Comparison of ENCODE assay signal across 17 cellular contexts in the genomic region with DNA sequence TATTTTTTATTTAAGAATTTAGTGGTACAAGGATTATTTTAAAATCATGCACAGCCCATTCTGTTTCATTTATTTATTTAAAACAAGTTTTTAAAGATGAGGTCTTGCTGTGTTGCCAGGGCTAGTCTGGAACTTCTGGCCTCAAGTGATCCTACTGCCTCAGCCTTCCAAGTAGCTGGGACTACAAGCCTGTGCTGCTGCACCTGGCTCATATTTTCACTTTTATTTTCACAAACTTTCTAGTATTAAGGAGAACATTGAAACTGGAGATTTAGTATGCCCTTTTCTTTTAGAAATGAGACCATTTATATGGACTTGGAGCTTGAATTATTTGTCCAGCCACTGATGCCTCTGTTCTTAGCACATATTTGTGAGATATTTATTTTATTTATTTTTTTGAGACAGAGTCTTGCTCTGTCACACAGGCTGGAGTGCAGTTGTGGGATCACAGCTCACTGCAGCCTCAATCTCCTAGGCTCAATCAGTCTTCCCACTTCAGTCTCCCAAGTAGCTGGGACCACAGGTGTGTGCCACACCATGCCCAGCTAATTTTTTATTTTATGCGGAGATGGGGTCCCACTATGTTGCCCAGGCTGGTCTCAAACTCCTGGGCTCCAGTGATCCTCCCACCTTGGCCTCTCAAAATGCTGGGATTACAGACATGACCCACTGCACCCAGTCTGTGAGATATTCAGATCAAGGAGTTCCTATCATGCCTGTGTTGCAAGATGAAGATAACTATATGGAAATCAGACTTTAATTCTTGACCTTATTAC. TPM values are rescaled to one million over a fixed set of nuclear protein-coding genes. Genes with fewer than 3 reads are reported as not detected.
DNase-seq lines count a peak whose midpoint lies in the region; TF ChIP-seq lines count a peak whose summit lies in the region.
"Had no signal": no experiment of that assay in that cellular context is flagged by ENCODE, and none has a peak within 500 bp of the region (broad histone marks: within the 10 kb centered on the region; RNA-seq: fewer than 3 reads in every experiment).

No MANE protein-coding gene starts in this region.

- POLR2A ChIA-PET in activated CD4-positive, alpha-beta T cell treated with anti-CD3 and anti-CD28 coated beads, Interleukin-2, amount 10 ng/mL, durations not matched to agents 7 days and 5 days (lab: Charles Lee): no interaction called here
- POLR2A ChIA-PET in HEK293 (lab: Yijun Ruan, JAX): no interaction called here

- TF ChIP-seq CTCF in HEK293 (tag by site-specific recombination; IDR thresholded peaks at IDR 0.05) (no peak), progenitor cell of endocrine pancreas (IDR thresholded peaks at IDR 0.05; ENCODE audit: unreplicated experiment) (no peak)

- peaks cover 43% of the 10 kb centered on the region for H3K4me1 Mint-ChIP-seq in activated CD4-positive, alpha-beta T cell treated with anti-CD3 and anti-CD28 coated beads, Interleukin-2, amount 10 ng/mL, durations not matched to agents 24 days and 14 days
- H3K4me1 Mint-ChIP-seq in activated CD4-positive, alpha-beta T cell treated with anti-CD3 and anti-CD28 coated beads, Interleukin-2, amount 10 ng/mL, durations not matched to agents 7 days and 5 days: peaks cover 46% of the 10 kb centered on the region
- H3K4me1 Mint-ChIP-seq in activated T-helper 1 cell treated with anti-CD3 and anti-CD28 coated beads, Interleukin-12 subunit alpha, Interleukin-12 subunit beta, Interleukin-2, Interleukin-4 antibody, amounts not matched to agents 30 ng/mL and 10 ng/mL and 1 ng/mL, durations not matched to agents 14 hours and 24 hours and 36 hours (ENCODE audit: low read depth): peaks cover 62% of the 10 kb centered on the region
- peaks cover 36% of the 10 kb centered on the region for H3K4me1 Mint-ChIP-seq in progenitor cell of endocrine pancreas (ENCODE audit: low read depth)

- peak overlapping the region; percentile 32 for H3K27ac Mint-ChIP-seq in activated CD4-positive, alpha-beta T cell treated with anti-CD3 and anti-CD28 coated beads, Interleukin-2, amount 10 ng/mL, durations not matched to agents 24 days and 14 days
- H3K27ac Mint-ChIP-seq in activated CD4-positive, alpha-beta T cell treated with anti-CD3 and anti-CD28 coated beads, Interleukin-2, amount 10 ng/mL, durations not matched to agents 7 days and 5 days: no peak overlapping the region
- no peak overlapping the region for H3K27ac Mint-ChIP-seq in activated T-helper 1 cell treated with anti-CD3 and anti-CD28 coated beads, Interleukin-12 subunit alpha, Interleukin-12 subunit beta, Interleukin-2, Interleukin-4 antibody, amounts not matched to agents 30 ng/mL and 10 ng/mL and 1 ng/mL, durations not matched to agents 14 hours and 24 hours and 36 hours
- H3K27ac Mint-ChIP-seq in progenitor cell of endocrine pancreas: peak overlapping the region; percentile 26

- CTCF ChIA-PET in activated CD4-positive, alpha-beta T cell treated with anti-CD3 and anti-CD28 coated beads, Interleukin-2, amount 10 ng/mL, durations not matched to agents 7 days and 5 days (lab: Charles Lee): no interaction called here
- CTCF ChIA-PET in HEK293 (lab: Yijun Ruan, JAX): interaction anchor here (1.3 kb wide), 1 partner anchor 334 kb away, joined by 3 read pairs; no protein-coding TSS in a partner anchor

- no peaks in the 10 kb centered on the region for H3K27me3 Mint-ChIP-seq in activated CD4-positive, alpha-beta T cell treated with anti-CD3 and anti-CD28 coated beads, Interleukin-2, amount 10 ng/mL, durations not matched to agents 24 days and 14 days
- no peaks in the 10 kb centered on the region for H3K27me3 Mint-ChIP-seq in activated CD4-positive, alpha-beta T cell treated with anti-CD3 and anti-CD28 coated beads, Interleukin-2, amount 10 ng/mL, durations not matched to agents 7 days and 5 days
- no peaks in the 10 kb centered on the region for H3K27me3 Mint-ChIP-seq in activated T-helper 1 cell treated with anti-CD3 and anti-CD28 coated beads, Interleukin-12 subunit alpha, Interleukin-12 subunit beta, Interleukin-2, Interleukin-4 antibody, amounts not matched to agents 30 ng/mL and 10 ng/mL and 1 ng/mL, durations not matched to agents 14 hours and 24 hours and 36 hours (ENCODE audit: insufficient read depth)
- H3K27me3 Mint-ChIP-seq in progenitor cell of endocrine pancreas: no peaks in the 10 kb centered on the region

- H3K4me1 ChIP-seq in HEK293 (ENCODE audit: control insufficient read depth, insufficient read depth, low read length): peaks cover 21% of the 10 kb centered on the region

- no peak overlapping the region for H3K27ac ChIP-seq in HEK293 (ENCODE audit: extremely low read depth, low read depth, low read length)
- H3K27ac ChIP-seq: right lobe of liver, tibial artery had no signal

- H3K9me3 Mint-ChIP-seq in activated CD4-positive, alpha-beta T cell treated with anti-CD3 and anti-CD28 coated beads, Interleukin-2, amount 10 ng/mL, durations not matched to agents 24 days and 14 days: no peaks in the 10 kb centered on the region
- no peaks in the 10 kb centered on the region for H3K9me3 Mint-ChIP-seq in activated CD4-positive, alpha-beta T cell treated with anti-CD3 and anti-CD28 coated beads, Interleukin-2, amount 10 ng/mL, durations not matched to agents 7 days and 5 days
- no peaks in the 10 kb centered on the region for H3K9me3 Mint-ChIP-seq in activated T-helper 1 cell treated with anti-CD3 and anti-CD28 coated beads, Interleukin-12 subunit alpha, Interleukin-12 subunit beta, Interleukin-2, Interleukin-4 antibody, amounts not matched to agents 30 ng/mL and 10 ng/mL and 1 ng/mL, durations not matched to agents 14 hours and 24 hours and 36 hours
- H3K9me3 Mint-ChIP-seq in progenitor cell of endocrine pancreas (ENCODE audit: low read depth): no peaks in the 10 kb centered on the region
- H3K9me3 Mint-ChIP-seq: activated T-cell treated with anti-CD3 and anti-CD28 coated beads, Interleukin-2, amount 50 U/mL, for 4 hours had no signal

- DNase-seq in activated CD4-positive, alpha-beta T cell treated with anti-CD3 and anti-CD28 coated beads, Interleukin-2, amount 10 ng/mL, durations not matched to agents 24 days and 14 days: peak; percentile 55
- no peak for DNase-seq in activated CD4-positive, alpha-beta T cell treated with anti-CD3 and anti-CD28 coated beads, Interleukin-2, amount 10 ng/mL, durations not matched to agents 7 days and 5 days
- no peak for DNase-seq in activated T-helper 1 cell treated with anti-CD3 and anti-CD28 coated beads, Interleukin-12 subunit alpha, Interleukin-12 subunit beta, Interleukin-2, Interleukin-4 antibody, amounts not matched to agents 30 ng/mL and 10 ng/mL and 1 ng/mL, durations not matched to agents 14 hours and 24 hours and 36 hours (ENCODE audit: low spot score)
- DNase-seq in progenitor cell of endocrine pancreas (ENCODE audit: low spot score, unreplicated experiment) (no peak), kidney tubule cell (ENCODE audit: low spot score) (no peak), NCI-H2196 (lab: John Stamatoyannopoulos, UW; ENCODE audit: unreplicated experiment) (no peak), superior temporal gyrus (ENCODE audit: extremely low spot score) (no peak)
- DNase-seq: activated CD4-positive, alpha-beta T cell treated with anti-CD3 and anti-CD28 coated beads for 4 hours; activated T-cell treated with anti-CD3 and anti-CD28 coated beads, Interleukin-2, amount 50 U/mL, for 4 hours; adrenal gland; C1 segment of cervical spinal cord; DMS 273 treated with DMSO at 0.1 percent for 48 hours; NCI-H1694 treated with DMSO at 0.1 percent for 48 hours; NCI-H446; right lobe of liver; tibial artery had no signal

- H3K36me3 Mint-ChIP-seq in activated CD4-positive, alpha-beta T cell treated with anti-CD3 and anti-CD28 coated beads, Interleukin-2, amount 10 ng/mL, durations not matched to agents 24 days and 14 days (ENCODE audit: low read depth): peaks cover 9% of the 10 kb centered on the region
- peaks cover 9% of the 10 kb centered on the region for H3K36me3 Mint-ChIP-seq in activated CD4-positive, alpha-beta T cell treated with anti-CD3 and anti-CD28 coated beads, Interleukin-2, amount 10 ng/mL, durations not matched to agents 7 days and 5 days (ENCODE audit: low read depth)
- H3K36me3 Mint-ChIP-seq in activated T-helper 1 cell treated with anti-CD3 and anti-CD28 coated beads, Interleukin-12 subunit alpha, Interleukin-12 subunit beta, Interleukin-2, Interleukin-4 antibody, amounts not matched to agents 30 ng/mL and 10 ng/mL and 1 ng/mL, durations not matched to agents 14 hours and 24 hours and 36 hours (ENCODE audit: low read depth): peaks cover 14% of the 10 kb centered on the region
- H3K36me3 Mint-ChIP-seq in progenitor cell of endocrine pancreas (ENCODE audit: insufficient read depth): peaks cover 4% of the 10 kb centered on the region

- intact Hi-C loops in activated CD4-positive, alpha-beta T cell treated with anti-CD3 and anti-CD28 coated beads, Interleukin-2, amount 10 ng/mL, durations not matched to agents 24 days and 14 days (cut with micrococcal nuclease): loop anchor here (2.0 kb wide), 3 partner anchors 89 to 265 kb away; partner anchors contain the start of gene DTWD2
- intact Hi-C loops in activated T-helper 1 cell treated with anti-CD3 and anti-CD28 coated beads, Interleukin-12 subunit alpha, Interleukin-12 subunit beta, Interleukin-2, Interleukin-4 antibody, amounts not matched to agents 30 ng/mL and 10 ng/mL and 1 ng/mL, durations not matched to agents 14 hours and 24 hours and 36 hours (cut with micrococcal nuclease): loop anchor here (2.0 kb wide), 2 partner anchors 335 to 375 kb away; partner anchors contain the start of gene HSD17B4

- H3K9me3 ChIP-seq in HEK293 (ENCODE audit: control insufficient read depth, insufficient read depth, low read depth, low read length): no peaks in the 10 kb centered on the region
- H3K9me3 ChIP-seq: adrenal gland, right lobe of liver, tibial artery had no signal

- no peaks in the 10 kb centered on the region for H3K36me3 ChIP-seq in HEK293 (ENCODE audit: control insufficient read depth in 2 of 2, insufficient read depth in 1 of 2, low read length in 2 of 2)
- H3K36me3 ChIP-seq: adrenal gland, right lobe of liver, tibial artery had no signal

- no peak overlapping the region for H3K4me3 ChIP-seq in HEK293 (ENCODE audit: low read depth, low read length)
- H3K4me3 ChIP-seq: adrenal gland, right lobe of liver, tibial artery had no signal

- no peak overlapping the region for H3K4me3 Mint-ChIP-seq in activated CD4-positive, alpha-beta T cell treated with anti-CD3 and anti-CD28 coated beads, Interleukin-2, amount 10 ng/mL, durations not matched to agents 24 days and 14 days
- H3K4me3 Mint-ChIP-seq in activated CD4-positive, alpha-beta T cell treated with anti-CD3 and anti-CD28 coated beads, Interleukin-2, amount 10 ng/mL, durations not matched to agents 7 days and 5 days: no peak overlapping the region
- H3K4me3 Mint-ChIP-seq in activated T-helper 1 cell treated with anti-CD3 and anti-CD28 coated beads, Interleukin-12 subunit alpha, Interleukin-12 subunit beta, Interleukin-2, Interleukin-4 antibody, amounts not matched to agents 30 ng/mL and 10 ng/mL and 1 ng/mL, durations not matched to agents 14 hours and 24 hours and 36 hours: peak overlapping the region; percentile 17
- no peak overlapping the region for H3K4me3 Mint-ChIP-seq in progenitor cell of endocrine pancreas (ENCODE audit: low read depth)

RNA-seq across cellular contexts. Expression of gene DMXL1, which starts 7.4 kb away (rescaled TPM):
- total RNA-seq in activated CD4-positive, alpha-beta T cell treated with anti-CD3 and anti-CD28 coated beads, Interleukin-2, amount 10 ng/mL, durations not matched to agents 24 days and 14 days: 22.4 and 25.6 TPM in 2 replicates
- total RNA-seq in activated CD4-positive, alpha-beta T cell treated with anti-CD3 and anti-CD28 coated beads, Interleukin-2, amount 10 ng/mL, durations not matched to agents 7 days and 5 days: 10 to 100 TPM; 28.4 to 29.3 TPM
- total RNA-seq in activated T-helper 1 cell treated with anti-CD3 and anti-CD28 coated beads, Interleukin-12 subunit alpha, Interleukin-12 subunit beta, Interleukin-2, Interleukin-4 antibody, amounts not matched to agents 30 ng/mL and 10 ng/mL and 1 ng/mL, durations not matched to agents 14 hours and 24 hours and 36 hours: 26.7 and 28.2 TPM in 2 replicates
- total RNA-seq in progenitor cell of endocrine pancreas: 47.0 and 48.3 TPM in 2 replicates

Comparison
In these comparisons a context has a peak if more than half of its experiments do, and no peak if none do; other contexts are left out.
1. H3K27ac Mint-ChIP-seq: peak in activated CD4-positive, alpha-beta T cell treated with anti-CD3 and anti-CD28 coated beads, Interleukin-2, amount 10 ng/mL, durations not matched to agents 24 days and 14 days (single experiment) and progenitor cell of endocrine pancreas (single experiment); none in activated CD4-positive, alpha-beta T cell treated with anti-CD3 and anti-CD28 coated beads, Interleukin-2, amount 10 ng/mL, durations not matched to agents 7 days and 5 days (single experiment) and activated T-helper 1 cell treated with anti-CD3 and anti-CD28 coated beads, Interleukin-12 subunit alpha, Interleukin-12 subunit beta, Interleukin-2, Interleukin-4 antibody, amounts not matched to agents 30 ng/mL and 10 ng/mL and 1 ng/mL, durations not matched to agents 14 hours and 24 hours and 36 hours (single experiment).